ENCODE assay signal across 1 cellular context in genomic region chrX:39953879-39954278, GRCh38.
TF ChIP-seq lines count a peak whose summit lies in the region.

No MANE protein-coding gene starts in this region.

TF ChIP-seq in HepG2, 621 proteins besides CTCF, POLR2A, EP300 and RAD21 (continued from another document and continues in another):
- TF ChIP-seq HMGXB3 (CRISPR knock-in tag; IDR thresholded peaks at IDR 0.05; ENCODE audit: borderline replicate concordance) (no peak; the same call in 1 of the 2 replicates), SAP130 (CRISPR knock-in tag; IDR thresholded peaks at IDR 0.05; ENCODE audit: low read depth) (peak; percentile 81), AGO1 (IDR thresholded peaks at IDR 0.05; ENCODE audit: low read depth, low read length, poor library complexity, severe bottlenecking) (no peak), NBN (conservative IDR thresholded peaks at IDR 0.05) (no peak), FOXO1 (CRISPR knock-in tag; IDR thresholded peaks at IDR 0.05) (peak; percentile 78), ZNF501 (CRISPR knock-in tag; IDR thresholded peaks at IDR 0.05) (0 out of 2 replicates have a peak, but pooled peaks have one; percentile 34), AHDC1 (CRISPR knock-in tag; IDR thresholded peaks at IDR 0.05; ENCODE audit: borderline replicate concordance) (peak; percentile 78; the same call in 1 of the 2 replicates), NCOA2 (CRISPR knock-in tag; IDR thresholded peaks at IDR 0.05) (peak; percentile 51; the same call in 1 of the 2 replicates), HIC2 (CRISPR knock-in tag; IDR thresholded peaks at IDR 0.05; ENCODE audit: low read depth) (0 out of 2 replicates have a peak, but pooled peaks have one; percentile 61), ZNF746 (CRISPR knock-in tag; IDR thresholded peaks at IDR 0.05) (no peak), SALL1 (CRISPR knock-in tag; IDR thresholded peaks at IDR 0.05) (peak; percentile 82), ZNF878 (CRISPR knock-in tag; IDR thresholded peaks at IDR 0.05) (no peak), DR1 (CRISPR knock-in tag; IDR thresholded peaks at IDR 0.05) (no peak), TFE3 (CRISPR knock-in tag; IDR thresholded peaks at IDR 0.05) (peak; percentile 67), NR2F6 (IDR thresholded peaks at IDR 0.05) (no peak), NR2F6 (CRISPR knock-in tag; IDR thresholded peaks at IDR 0.05) (peak; percentile 60), MIER3 (CRISPR knock-in tag; IDR thresholded peaks at IDR 0.05; ENCODE audit: borderline replicate concordance) (peak; percentile 58; the same call in 1 of the 2 replicates), ZNF691 (CRISPR knock-in tag; IDR thresholded peaks at IDR 0.05; ENCODE audit: borderline replicate concordance, low read depth) (0 out of 2 replicates have a peak, but pooled peaks have one; percentile 28), TBL1XR1 (IDR thresholded peaks at IDR 0.05; ENCODE audit: borderline replicate concordance, low read length, partially characterized antibody) (peak; percentile 38), ZNF703 (CRISPR knock-in tag; IDR thresholded peaks at IDR 0.05; ENCODE audit: borderline replicate concordance) (no peak), MLX (CRISPR knock-in tag; IDR thresholded peaks at IDR 0.05) (peak; percentile 54), NFAT5 (CRISPR knock-in tag; IDR thresholded peaks at IDR 0.05) (no peak), LRRFIP1 (CRISPR knock-in tag; conservative IDR thresholded peaks at IDR 0.05) (no peak), ZFP91 (CRISPR knock-in tag; IDR thresholded peaks at IDR 0.05; ENCODE audit: borderline replicate concordance) (0 out of 2 replicates have a peak, but pooled peaks have one; percentile 29), ZNF75D (CRISPR knock-in tag; IDR thresholded peaks at IDR 0.05; ENCODE audit: borderline replicate concordance) (no peak), MIER2 (CRISPR knock-in tag; IDR thresholded peaks at IDR 0.05) (0 out of 2 replicates have a peak, but pooled peaks have one; percentile 48), SOX6 (IDR thresholded peaks at IDR 0.05) (no peak), SOX6 (CRISPR knock-in tag; IDR thresholded peaks at IDR 0.05) (peak; percentile 44)
